Comparison of ENCODE assay signal across 15 cellular contexts in genomic region chr9:125950880-125951471, GRCh38.
"Had no signal": no experiment of that assay in that cellular context is flagged by ENCODE, and none has a peak within 500 bp of the region (broad histone marks: within the 10 kb centered on the region; RNA-seq: fewer than 3 reads in every experiment).

No MANE protein-coding gene starts in this region.

- DNase-seq: activated CD4-positive, alpha-beta T cell treated with anti-CD3 and anti-CD28 coated beads for 1 hour; activated CD4-positive, alpha-beta T cell treated with anti-CD3 and anti-CD28 coated beads, Interleukin-2, amount 50 U/mL, for 1 hour; activated gamma-delta T cell treated with Interleukin-2 at 50 U/mL for 16 hours; activated T-cell treated with anti-CD3 and anti-CD28 coated beads, Interleukin-2, amount 50 U/mL, for 1 hour; aorta; effector CD4-positive, alpha-beta T cell; glutamatergic neuron; kidney glomerular epithelial cell; left ventricle myocardium inferior; naive thymus-derived CD8-positive, alpha-beta T cell; posterior cingulate gyrus; sigmoid colon; stimulated activated CD4-positive, alpha-beta T cell treated with anti-CD3 and anti-CD28 coated beads, Interleukin-15, amount 100 ng/mL, for 24 hours; stomach; WERI-Rb-1 had no signal
